1 cellular context compared by ENCODE assay signal in genomic region chr2:113124181-113124961, GRCh38.
A peak's percentile ranks its signal among the peaks of the same experiment; 100 is the strongest.
TF ChIP-seq lines count a peak whose summit lies in the region.

No MANE protein-coding gene starts in this region.

TF ChIP-seq in GM12878, 131 proteins besides CTCF, POLR2A, EP300 and RAD21 (continues in another document):
- no peak for TF ChIP-seq DPF2 (IDR thresholded peaks at IDR 0.05)
- TF ChIP-seq IKZF2 (IDR thresholded peaks at IDR 0.05) = peak; percentile 59 to 71
- TF ChIP-seq BRCA1 (IDR thresholded peaks at IDR 0.05; ENCODE audit: low read depth, low read length) = no peak
- no peak for TF ChIP-seq POLR2AphosphoS5 (IDR thresholded peaks at IDR 0.05; ENCODE audit: low read length)
- no peak for TF ChIP-seq CHD4 (IDR thresholded peaks at IDR 0.05)
- no peak for TF ChIP-seq RELA (IDR thresholded peaks at IDR 0.05; ENCODE audit: borderline replicate concordance, partially characterized antibody)
- TF ChIP-seq SMAD5 (IDR thresholded peaks at IDR 0.05; ENCODE audit: low read depth) = no peak
- TF ChIP-seq MXI1 (IDR thresholded peaks at IDR 0.05; ENCODE audit: low read depth, low read length) = no peak
- no peak for TF ChIP-seq E4F1 (IDR thresholded peaks at IDR 0.05; ENCODE audit: borderline replicate concordance, partially characterized antibody)
- no peak for TF ChIP-seq ZSCAN29 (IDR thresholded peaks at IDR 0.05)
- no peak for TF ChIP-seq SMC3 (IDR thresholded peaks at IDR 0.05; ENCODE audit: borderline replicate concordance, low read length)
- TF ChIP-seq RFX5 (IDR thresholded peaks at IDR 0.05; ENCODE audit: low read depth, low read length) = peak; percentile 74
- TF ChIP-seq SKIL (IDR thresholded peaks at IDR 0.05; ENCODE audit: low read depth, poor library complexity, severe bottlenecking) = no peak
- no peak for TF ChIP-seq ZBTB11 (CRISPR knock-in tag; IDR thresholded peaks at IDR 0.05)
- no peak for TF ChIP-seq SUPT20H (IDR thresholded peaks at IDR 0.05; ENCODE audit: borderline replicate concordance, control insufficient read depth, low read depth, low read length)
- TF ChIP-seq TBL1XR1 (IDR thresholded peaks at IDR 0.05; ENCODE audit: low read depth, low read length) = no peak
- TF ChIP-seq SMARCA5 (IDR thresholded peaks at IDR 0.05) = 0 out of 2 replicates have a peak, but pooled peaks have one; percentile 12
- TF ChIP-seq ASH2L (IDR thresholded peaks at IDR 0.05; ENCODE audit: borderline replicate concordance, low read depth) = no peak
- TF ChIP-seq E2F4 (IDR thresholded peaks at IDR 0.05; ENCODE audit: low read depth, low read length) = no peak
- TF ChIP-seq MYB (IDR thresholded peaks at IDR 0.05; ENCODE audit: borderline replicate concordance, low read depth, low read length) = no peak
- no peak for TF ChIP-seq RCOR1 (conservative IDR thresholded peaks at IDR 0.05; ENCODE audit: low read depth, low read length)
- TF ChIP-seq NR2C2 (IDR thresholded peaks at IDR 0.05; ENCODE audit: borderline replicate concordance, control insufficient read depth, insufficient read length, low read depth) = no peak
- no peak for TF ChIP-seq RB1 (IDR thresholded peaks at IDR 0.05; ENCODE audit: borderline replicate concordance)
- TF ChIP-seq NR2F1 (conservative IDR thresholded peaks at IDR 0.05) = no peak
- TF ChIP-seq IRF3 (IDR thresholded peaks at IDR 0.05) = no peak
- no peak for TF ChIP-seq NKRF (conservative IDR thresholded peaks at IDR 0.05)
- no peak for TF ChIP-seq RBBP5 (conservative IDR thresholded peaks at IDR 0.05)
- no peak for TF ChIP-seq CBX3 (IDR thresholded peaks at IDR 0.05; ENCODE audit: borderline replicate concordance, low read depth)
- TF ChIP-seq E2F8 (IDR thresholded peaks at IDR 0.05; ENCODE audit: low read depth, partially characterized antibody) = no peak
- TF ChIP-seq ATF2 (IDR thresholded peaks at IDR 0.05; ENCODE audit: low read length) = 0 out of 2 replicates have a peak, but pooled peaks have one; percentile 41
- no peak for TF ChIP-seq EGR1 (IDR thresholded peaks at IDR 0.05; ENCODE audit: borderline replicate concordance in 1 of 2, low read depth in 2 of 2, low read length in 2 of 2)
- TF ChIP-seq IRF4 (IDR thresholded peaks at IDR 0.05; ENCODE audit: low read depth, low read length) = no peak
- TF ChIP-seq CBFB (IDR thresholded peaks at IDR 0.05; ENCODE audit: low read depth) = no peak
- TF ChIP-seq PKNOX1 (IDR thresholded peaks at IDR 0.05) = peak; percentile 87
- TF ChIP-seq PBX3 (IDR thresholded peaks at IDR 0.05; ENCODE audit: insufficient replicate concordance, low read depth, low read length) = peak; percentile 70
- TF ChIP-seq NR2C1 (IDR thresholded peaks at IDR 0.05) = no peak
- peak; percentile 85 for TF ChIP-seq RUNX3 (IDR thresholded peaks at IDR 0.05; ENCODE audit: low read length)
- TF ChIP-seq TCF12 (IDR thresholded peaks at IDR 0.05; ENCODE audit: low read depth, low read length) = no peak
- no peak for TF ChIP-seq MTA2 (IDR thresholded peaks at IDR 0.05; ENCODE audit: low read depth)
- peak; percentile 67; the same call in 1 of the 2 replicates for TF ChIP-seq NFIC (IDR thresholded peaks at IDR 0.05; ENCODE audit: low read depth, low read length)
- TF ChIP-seq KAT2A (conservative IDR thresholded peaks at IDR 0.05; ENCODE audit: control insufficient read depth, low read depth, low read length) = no peak
- TF ChIP-seq IKZF1 (conservative IDR thresholded peaks at IDR 0.05) = peak; percentile 75
- TF ChIP-seq USF2 (IDR thresholded peaks at IDR 0.05; ENCODE audit: borderline replicate concordance, low read depth, low read length) = no peak; the same call in 1 of the 2 replicates
